2 cellular contexts compared by ENCODE assay signal in genomic region chr5:34582364-34582763, GRCh38.
TF ChIP-seq lines count a peak whose summit lies in the region.

No MANE protein-coding gene starts in this region.

TF ChIP-seq in IMR-90, 13 proteins besides CTCF, POLR2A, EP300 and RAD21:
- TF ChIP-seq, protein P1, sequence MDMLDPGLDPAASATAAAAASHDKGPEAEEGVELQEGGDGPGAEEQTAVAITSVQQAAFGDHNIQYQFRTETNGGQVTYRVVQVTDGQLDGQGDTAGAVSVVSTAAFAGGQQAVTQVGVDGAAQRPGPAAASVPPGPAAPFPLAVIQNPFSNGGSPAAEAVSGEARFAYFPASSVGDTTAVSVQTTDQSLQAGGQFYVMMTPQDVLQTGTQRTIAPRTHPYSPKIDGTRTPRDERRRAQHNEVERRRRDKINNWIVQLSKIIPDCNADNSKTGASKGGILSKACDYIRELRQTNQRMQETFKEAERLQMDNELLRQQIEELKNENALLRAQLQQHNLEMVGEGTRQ (IDR thresholded peaks at IDR 0.05; ENCODE audit: low read depth, low read length) = no peak
- TF ChIP-seq CHD1 (IDR thresholded peaks at IDR 0.05; ENCODE audit: low read depth, low read length) (no peak), RCOR1 (IDR thresholded peaks at IDR 0.05; ENCODE audit: insufficient replicate concordance, low read length) (no peak), ELK1 (IDR thresholded peaks at IDR 0.05; ENCODE audit: borderline replicate concordance, low read depth, low read length) (no peak), BHLHE40 (IDR thresholded peaks at IDR 0.05; ENCODE audit: low read depth, low read length) (no peak), SMC3 (IDR thresholded peaks at IDR 0.05; ENCODE audit: low read depth, low read length) (no peak), FOS (IDR thresholded peaks at IDR 0.05; ENCODE audit: low read depth, low read length) (no peak), MXI1 (IDR thresholded peaks at IDR 0.05; ENCODE audit: borderline replicate concordance, low read depth, low read length) (no peak)

TF ChIP-seq in GM12878, 131 proteins besides CTCF, POLR2A, EP300 and RAD21:
- TF ChIP-seq KDM1A (IDR thresholded peaks at IDR 0.05; ENCODE audit: borderline replicate concordance) (no peak), SP1 (IDR thresholded peaks at IDR 0.05; ENCODE audit: low read depth, low read length) (no peak), MTA3 (IDR thresholded peaks at IDR 0.05; ENCODE audit: borderline replicate concordance, low read length) (no peak), HDGF (IDR thresholded peaks at IDR 0.05) (no peak), NRF1 (conservative IDR thresholded peaks at IDR 0.05; ENCODE audit: low read depth, low read length) (no peak), SPI1 (IDR thresholded peaks at IDR 0.05; ENCODE audit: borderline replicate concordance, insufficient read depth, low read depth, low read length) (no peak), ZNF384 (IDR thresholded peaks at IDR 0.05; ENCODE audit: borderline replicate concordance, low read depth, low read length) (no peak), SMARCA5 (IDR thresholded peaks at IDR 0.05) (no peak)
TF ChIP-seq in GM12878: peak in this region for 0.
